In the genomic region with DNA sequence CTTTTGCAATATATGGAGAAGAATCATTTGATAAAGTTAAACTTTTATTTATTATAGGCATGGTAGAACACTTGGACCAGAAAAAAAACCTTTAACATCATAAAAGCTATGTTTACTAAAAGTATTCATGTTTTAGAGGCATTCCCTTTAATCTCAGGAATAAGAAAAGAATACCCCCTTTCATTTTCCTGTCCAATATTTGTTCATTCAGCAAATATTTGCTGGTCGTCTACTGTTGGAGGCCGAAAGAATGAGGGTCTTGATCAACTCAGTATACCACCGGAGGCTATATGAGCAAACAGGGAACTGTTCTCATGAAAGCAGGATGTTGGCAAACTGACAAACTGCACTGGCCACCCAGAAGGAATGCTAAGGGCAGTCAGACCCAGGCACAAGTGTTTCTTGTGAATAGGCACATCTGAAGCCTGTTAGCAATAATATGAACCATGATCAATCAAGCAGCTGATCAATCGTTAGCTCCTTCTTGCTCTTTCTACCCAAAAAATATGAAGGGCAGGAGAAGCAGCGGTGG, we compare ENCODE assay signal across 10 cellular contexts.
"Had no signal": no experiment of that assay in that cellular context is flagged by ENCODE, and none has a peak within 500 bp of the region (broad histone marks: within the 10 kb centered on the region; RNA-seq: fewer than 3 reads in every experiment).

No MANE protein-coding gene starts in this region.

- H3K9ac ChIP-seq: parathyroid adenoma had no signal

- H3K4me3 ChIP-seq: heart left ventricle had no signal

- H3K4me1 ChIP-seq: heart left ventricle, parathyroid adenoma had no signal

- DNase-seq: activated CD4-positive, CD25-positive, alpha-beta regulatory T cell; activated effector memory CD4-positive, alpha-beta T cell treated with Interleukin-2 at 50 U/mL for 16 hours; activated T-cell treated with anti-CD3 and anti-CD28 coated beads, Interleukin-2, amount 50 U/mL, for 24 hours; amygdala; heart left ventricle; mesendoderm; small intestine; T-helper 2 cell had no signal

- H2AFZ ChIP-seq: parathyroid adenoma had no signal

- ATAC-seq: activated naive CD4-positive, alpha-beta T cell treated with anti-CD3 and anti-CD28 coated beads, Interleukin-2, amount 50 U/mL, for 72 hours; heart left ventricle had no signal

- H3K27me3 ChIP-seq: heart left ventricle had no signal

- H3K27ac ChIP-seq: heart left ventricle, parathyroid adenoma had no signal

- H3K36me3 ChIP-seq: heart left ventricle had no signal
